ENCODE assay signal across 24 cellular contexts in genomic region chr11:74370122-74370521, GRCh38. TPM values are rescaled to one million over a fixed set of nuclear protein-coding genes. Genes with fewer than 3 reads are reported as not detected.
"Had no signal": no experiment of that assay in that cellular context is flagged by ENCODE, and none has a peak within 500 bp of the region (broad histone marks: within the 10 kb centered on the region; RNA-seq: fewer than 3 reads in every experiment).

No MANE protein-coding gene starts in this region.

- H3K4me3 Mint-ChIP-seq: activated CD8-positive, alpha-beta T cell treated with anti-CD3 and anti-CD28 coated beads, Interleukin-2, amount 10 ng/mL, durations not matched to agents 7 days and 5 days; naive thymus-derived CD8-positive, alpha-beta T cell; neural progenitor cell; T-cell; T-helper 2 cell treated with Interferon-gamma antibody and Interleukin-4, amounts not matched to agents 5 μg/mL and 100 μg/mL, for 36 hours had no signal

- DNase-seq: activated CD4-positive, alpha-beta T cell treated with anti-CD3 and anti-CD28 coated beads for 1 hour; activated CD4-positive, alpha-beta T cell treated with anti-CD3 and anti-CD28 coated beads, Interleukin-2, amount 50 U/mL, for 1 hour; activated CD8-positive, alpha-beta T cell treated with anti-CD3 and anti-CD28 coated beads, Interleukin-2, amount 10 ng/mL, durations not matched to agents 7 days and 5 days; activated T-cell treated with anti-CD3 and anti-CD28 coated beads, Interleukin-2, amount 50 U/mL, for 1 hour; adrenal gland; colonic mucosa; erythroblast; foreskin melanocyte; glutamatergic neuron; mesenchymal stem cell; naive thymus-derived CD8-positive, alpha-beta T cell; ovary; stimulated activated CD4-positive, alpha-beta T cell treated with anti-CD3 and anti-CD28 coated beads, Interleukin-12 subunit alpha, Interleukin-12 subunit beta, amount 100 ng/mL, for 4 hours; stimulated activated CD4-positive, alpha-beta T cell treated with anti-CD3 and anti-CD28 coated beads, Interleukin-4, amount 100 ng/mL, for 4 hours; stimulated activated naive CD8-positive, alpha-beta T cell treated with anti-CD3 and anti-CD28 coated beads, Interleukin-15, Interleukin-2, amounts not matched to agents 100 U/mL and 50 U/mL, for 24 hours; T-cell; upper lobe of left lung had no signal

- H3K9me3 Mint-ChIP-seq: activated naive CD4-positive, alpha-beta T cell treated with anti-CD3 and anti-CD28 coated beads, Interleukin-2, amount 50 U/mL, for 72 hours; naive thymus-derived CD8-positive, alpha-beta T cell; neural progenitor cell; T-cell; T-helper 2 cell treated with Interferon-gamma antibody and Interleukin-4, amounts not matched to agents 5 μg/mL and 100 μg/mL, for 36 hours had no signal

- H3K27ac Mint-ChIP-seq: activated CD8-positive, alpha-beta T cell treated with anti-CD3 and anti-CD28 coated beads, Interleukin-2, amount 10 ng/mL, durations not matched to agents 7 days and 5 days; activated naive CD4-positive, alpha-beta T cell treated with anti-CD3 and anti-CD28 coated beads, Interleukin-2, amount 50 U/mL, for 72 hours; neural progenitor cell; T-cell; T-helper 2 cell treated with Interferon-gamma antibody and Interleukin-4, amounts not matched to agents 5 μg/mL and 100 μg/mL, for 36 hours had no signal

- H3K27ac ChIP-seq: adrenal gland, breast epithelium, colonic mucosa, hepatocyte, neural progenitor cell, ovary, prostate gland, right atrium auricular region, upper lobe of left lung had no signal

- H3K4me3 ChIP-seq: adrenal gland, breast epithelium, colonic mucosa, hepatocyte, neural progenitor cell, ovary, prostate gland, right atrium auricular region, upper lobe of left lung had no signal

- H3K36me3 ChIP-seq: adrenal gland, colonic mucosa, neural progenitor cell, ovary, prostate gland, right atrium auricular region had no signal

- H3K9me3 ChIP-seq: adrenal gland, breast epithelium, colonic mucosa, ovary, prostate gland, right atrium auricular region, upper lobe of left lung had no signal

- H3K36me3 Mint-ChIP-seq: activated naive CD4-positive, alpha-beta T cell treated with anti-CD3 and anti-CD28 coated beads, Interleukin-2, amount 50 U/mL, for 72 hours had no signal

- H3K27me3 ChIP-seq: adrenal gland, breast epithelium, colonic mucosa, hepatocyte, neural progenitor cell, ovary, right atrium auricular region, upper lobe of left lung had no signal

- ATAC-seq: activated CD8-positive, alpha-beta T cell treated with anti-CD3 and anti-CD28 coated beads, Interleukin-2, amount 10 ng/mL, durations not matched to agents 7 days and 5 days; activated naive CD4-positive, alpha-beta T cell treated with anti-CD3 and anti-CD28 coated beads, Interleukin-2, amount 50 U/mL, for 72 hours; naive thymus-derived CD8-positive, alpha-beta T cell; stimulated activated naive CD8-positive, alpha-beta T cell treated with anti-CD3 and anti-CD28 coated beads, Interleukin-15, Interleukin-2, amounts not matched to agents 100 U/mL and 50 U/mL, for 24 hours; T-cell had no signal

- H3K27me3 Mint-ChIP-seq: naive thymus-derived CD8-positive, alpha-beta T cell; T-cell had no signal

- H3K4me1 ChIP-seq: breast epithelium, colonic mucosa, neural progenitor cell, prostate gland, right atrium auricular region, upper lobe of left lung had no signal

- H3K4me1 Mint-ChIP-seq: naive thymus-derived CD8-positive, alpha-beta T cell; T-cell had no signal

RNA-seq across cellular contexts. Expression of gene P4HA3, which starts 58.7 kb away (rescaled TPM):
- total RNA-seq: activated CD8-positive, alpha-beta T cell treated with anti-CD3 and anti-CD28 coated beads, Interleukin-2, amount 10 ng/mL, durations not matched to agents 7 days and 5 days; activated naive CD4-positive, alpha-beta T cell treated with anti-CD3 and anti-CD28 coated beads, Interleukin-2, amount 50 U/mL, for 72 hours; naive thymus-derived CD8-positive, alpha-beta T cell; T-cell had no signal
- polyA plus RNA-seq: naive thymus-derived CD8-positive, alpha-beta T cell had no signal
